ENCODE assay signal across 19 cellular contexts in the genomic region with DNA sequence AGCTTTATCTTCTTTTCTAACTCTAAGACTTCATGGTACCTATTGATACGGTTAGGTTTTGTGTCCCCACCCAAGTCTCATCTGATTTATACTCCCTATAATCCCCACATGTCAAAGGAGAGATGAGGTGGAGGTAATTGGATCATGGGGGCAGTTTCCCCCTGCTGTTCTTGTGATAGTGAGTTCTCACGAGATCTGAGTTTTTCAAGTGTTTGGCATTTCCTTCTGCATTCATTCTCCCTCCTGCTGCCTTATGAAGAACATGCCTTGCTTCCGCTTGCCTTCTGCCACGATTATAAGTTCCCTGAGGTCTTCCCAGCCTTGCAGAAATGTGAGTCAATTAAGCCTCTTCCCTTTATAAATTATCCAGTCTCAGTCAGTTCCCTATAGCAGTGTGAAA. TPM values are rescaled to one million over a fixed set of nuclear protein-coding genes. Genes with fewer than 3 reads are reported as not detected.
DNase-seq lines count a peak whose midpoint lies in the region; FAIRE-seq and TF ChIP-seq lines count a peak whose summit lies in the region.
"Had no signal": no experiment of that assay in that cellular context is flagged by ENCODE, and none has a peak within 500 bp of the region (broad histone marks: within the 10 kb centered on the region; RNA-seq: fewer than 3 reads in every experiment).

No MANE protein-coding gene starts in this region.

- peak overlapping the region in 2 of 3 experiments; percentile 18 to 33; a peak in 3 of 7 replicates for H3K27ac Mint-ChIP-seq in H9
- no peak overlapping the region for H3K27ac Mint-ChIP-seq in neural progenitor cell
- H3K27ac Mint-ChIP-seq in activated T-helper 2 cell treated with anti-CD3 and anti-CD28 coated beads, Interferon-gamma antibody, Interleukin-2, Interleukin-4, amounts not matched to agents 10 μg/mL and 5 μg/mL and 100 μg/mL, durations not matched to agents 14 hours and 24 hours and 36 hours: no peak overlapping the region
- H3K27ac Mint-ChIP-seq: CD4-positive, alpha-beta memory T cell; HFFc6 had no signal

- H3K36me3 Mint-ChIP-seq in H9 (ENCODE audit: insufficient read depth in 1 of 3, low read depth in 3 of 3): peaks cover 5 to 14% (median 8%) of the 10 kb centered on the region in 3 experiments
- H3K36me3 Mint-ChIP-seq in neural progenitor cell: no peaks in the 10 kb centered on the region
- H3K36me3 Mint-ChIP-seq in activated T-helper 2 cell treated with anti-CD3 and anti-CD28 coated beads, Interferon-gamma antibody, Interleukin-2, Interleukin-4, amounts not matched to agents 10 μg/mL and 5 μg/mL and 100 μg/mL, durations not matched to agents 14 hours and 24 hours and 36 hours (ENCODE audit: low read depth): no peaks in the 10 kb centered on the region

- H3K4me2 ChIP-seq in H9 (ENCODE audit: insufficient read depth, insufficient read length, low read length) (no peak overlapping the region), H1 (ENCODE audit: insufficient read depth in 1 of 2, low read depth in 2 of 2, low read length in 2 of 2) (no peak overlapping the region), neural progenitor cell (no peak overlapping the region)
- H3K4me2 ChIP-seq: A549 had no signal

- H3K23ac ChIP-seq in H9 (ENCODE audit: insufficient read length, low read depth, low read length) (no peak overlapping the region), H1 (ENCODE audit: insufficient read length) (no peak overlapping the region)

- peak; percentile 79 for FAIRE-seq in H1 (lab: Jason Lieb, UNC)
- FAIRE-seq: A549, GM12892 had no signal

- H4K20me1 ChIP-seq in H9 (ENCODE audit: control insufficient read depth, insufficient read depth, insufficient read length): no peaks in the 10 kb centered on the region
- H4K20me1 ChIP-seq in H1 (replicated peaks in 1 of 2; ENCODE audit: control insufficient read depth in 1 of 2, insufficient read depth in 2 of 2, low read length in 2 of 2): peaks cover 0 to 1% of the 10 kb centered on the region in 2 experiments
- no peaks in the 10 kb centered on the region for H4K20me1 ChIP-seq in neural progenitor cell (ENCODE audit: low read depth)

- H3K79me1 ChIP-seq in H9 (ENCODE audit: insufficient read depth, low read depth, low read length, poor library complexity, severe bottlenecking) (no peaks in the 10 kb centered on the region), H1 (ENCODE audit: low read depth, low read length) (no peaks in the 10 kb centered on the region)

- intact Hi-C loops in A673 (cut with micrococcal nuclease; ENCODE audit: unreplicated experiment): no loop called here
- intact Hi-C loops in activated T-helper 2 cell treated with anti-CD3 and anti-CD28 coated beads, Interferon-gamma antibody, Interleukin-2, Interleukin-4, amounts not matched to agents 10 μg/mL and 5 μg/mL and 100 μg/mL, durations not matched to agents 14 hours and 24 hours and 36 hours (cut with micrococcal nuclease): no loop called here

- peaks cover 20% of the 10 kb centered on the region for H3F3A ChIP-seq in neural progenitor cell (ENCODE audit: low read depth)

- H3K27ac ChIP-seq in A673 (ENCODE audit: low read depth, low read length, poor library complexity, severe bottlenecking) (no peak overlapping the region), H9 (ENCODE audit: insufficient read length, low read depth, low read length) (no peak overlapping the region), H1 (ENCODE audit: low read depth, low read length) (no peak overlapping the region), neural progenitor cell (no peak overlapping the region)
- H3K27ac ChIP-seq: A549 had no signal

- no peak overlapping the region for H3K4me3 Mint-ChIP-seq in H9
- no peak overlapping the region for H3K4me3 Mint-ChIP-seq in neural progenitor cell
- H3K4me3 Mint-ChIP-seq in activated T-helper 2 cell treated with anti-CD3 and anti-CD28 coated beads, Interferon-gamma antibody, Interleukin-2, Interleukin-4, amounts not matched to agents 10 μg/mL and 5 μg/mL and 100 μg/mL, durations not matched to agents 14 hours and 24 hours and 36 hours (ENCODE audit: low read depth): no peak overlapping the region
- H3K4me3 Mint-ChIP-seq: CD4-positive, alpha-beta memory T cell; HFFc6 had no signal

- no peak for TF ChIP-seq EP300 in H1 (IDR thresholded peaks at IDR 0.05; ENCODE audit: borderline replicate concordance in 1 of 2, low read depth in 2 of 2, low read length in 2 of 2)

- no CpG with 5 or more reads among the region's 4 CpGs for WGBS in H9 (ENCODE audit: extremely low coverage, insufficient read length, low lambda C conversion rate)
- WGBS in H1 (ENCODE audit: extremely low coverage in 1 of 2, insufficient coverage in 1 of 2, insufficient read length in 1 of 2, insufficient replicate concordance in 2 of 2, low coverage in 1 of 2, low lambda C conversion rate in 2 of 2, missing lambda C conversion rate in 1 of 2), 2 experiments: 65% methylated on average over 4 of the region's 4 CpGs; no CpG with 5 or more reads in 1 of the 2 experiments

- H3K9me3 Mint-ChIP-seq in H9: peaks cover 12% of the 10 kb centered on the region in 2 experiments
- peaks cover 7% of the 10 kb centered on the region for H3K9me3 Mint-ChIP-seq in neural progenitor cell
- H3K9me3 Mint-ChIP-seq in activated T-helper 2 cell treated with anti-CD3 and anti-CD28 coated beads, Interferon-gamma antibody, Interleukin-2, Interleukin-4, amounts not matched to agents 10 μg/mL and 5 μg/mL and 100 μg/mL, durations not matched to agents 14 hours and 24 hours and 36 hours: no peaks in the 10 kb centered on the region
- H3K9me3 Mint-ChIP-seq: HFFc6 had no signal

- TF ChIP-seq CTCF in A673 (conservative IDR thresholded peaks at IDR 0.05; ENCODE audit: low read depth, low read length): no peak
- TF ChIP-seq CTCF in H9 (conservative IDR thresholded peaks at IDR 0.05): no peak
- TF ChIP-seq CTCF in H1 (IDR thresholded peaks at IDR 0.05; ENCODE audit: control extremely low read depth in 1 of 3, insufficient read depth in 1 of 3, low read depth in 1 of 3, low read length in 3 of 3): no peak
- TF ChIP-seq CTCF in neural progenitor cell (IDR thresholded peaks at IDR 0.05): no peak

- H3K56ac ChIP-seq in H9 (ENCODE audit: insufficient read length, low read depth, low read length) (no peak overlapping the region), H1 (replicated peaks; ENCODE audit: insufficient read length, low read depth, low read length) (no peak overlapping the region)

- no peak overlapping the region for H2AK5ac ChIP-seq in H9 (ENCODE audit: insufficient read length, low read length)
- H2AK5ac ChIP-seq in H1 (ENCODE audit: low read depth, low read length): no peak overlapping the region

- H2BK20ac ChIP-seq in H9 (ENCODE audit: low read depth, low read length, poor library complexity, severe bottlenecking) (no peak overlapping the region), H1 (ENCODE audit: low read length) (no peak overlapping the region; the same call in 1 of the 2 replicates)

- H2BK120ac ChIP-seq in H9 (ENCODE audit: low read depth, low read length, poor library complexity, severe bottlenecking): no peak overlapping the region
- no peak overlapping the region for H2BK120ac ChIP-seq in H1 (replicated peaks; ENCODE audit: low read depth, low read length)

- TF ChIP-seq RAD21 in H1 (IDR thresholded peaks at IDR 0.05 in 1 of 2, conservative IDR thresholded peaks at IDR 0.05 in 1 of 2; ENCODE audit: low read depth in 2 of 2, low read length in 2 of 2): no peak

- H2BK5ac ChIP-seq in H9 (ENCODE audit: insufficient read length, low read length) (no peak overlapping the region), H1 (ENCODE audit: low read depth, low read length) (no peak overlapping the region)

- no peak overlapping the region for H4K8ac ChIP-seq in H9 (replicated peaks; ENCODE audit: insufficient read length, low read depth, low read length)
- H4K8ac ChIP-seq in H1 (ENCODE audit: extremely low read depth, insufficient read depth, low read length): no peak overlapping the region

- H4K5ac ChIP-seq in H9 (ENCODE audit: insufficient read length, low read depth, low read length) (no peak overlapping the region), H1 (ENCODE audit: insufficient read length, low read depth, low read length) (no peak overlapping the region)

- no peak overlapping the region for H2AFZ ChIP-seq in H9 (ENCODE audit: low read length)
- no peak overlapping the region for H2AFZ ChIP-seq in H1 (ENCODE audit: low read length)
- no peak overlapping the region for H2AFZ ChIP-seq in neural progenitor cell (replicated peaks)

- H3K4ac ChIP-seq in H9 (ENCODE audit: low read depth, low read length) (no peak overlapping the region), H1 (replicated peaks; ENCODE audit: insufficient read length, low read depth, low read length) (no peak overlapping the region)

- no TSS peak for BruUV-seq in A673 (replicated peaks; lab: Mats Ljungman, UMichigan)

- no peaks in the 10 kb centered on the region for H3K27me3 ChIP-seq in A673 (replicated peaks; ENCODE audit: insufficient read depth, low read depth, low read length, poor library complexity)
- no peaks in the 10 kb centered on the region for H3K27me3 ChIP-seq in H9 (ENCODE audit: insufficient read depth, low read length)
- H3K27me3 ChIP-seq in H1 (replicated peaks in 1 of 4; ENCODE audit: control insufficient read depth in 3 of 4, extremely low read depth in 1 of 4, insufficient read depth in 3 of 4, low read length in 3 of 4): peaks cover 0 to 23% (median 19%) of the 10 kb centered on the region in 4 experiments; a peak in 5 of 7 replicates
- peaks cover 23% of the 10 kb centered on the region for H3K27me3 ChIP-seq in neural progenitor cell

- H3K36me3 ChIP-seq in A673 (ENCODE audit: insufficient read depth, low read length, poor library complexity, severe bottlenecking): no peaks in the 10 kb centered on the region
- H3K36me3 ChIP-seq in H1 (ENCODE audit: control insufficient read depth in 2 of 4, insufficient read depth in 4 of 4, low read length in 3 of 4): no peaks in the 10 kb centered on the region
- no peaks in the 10 kb centered on the region for H3K36me3 ChIP-seq in neural progenitor cell
- H3K36me3 ChIP-seq: HAP-1 had no signal

- no peak overlapping the region for H3T11ph ChIP-seq in H9 (ENCODE audit: low read length)

- CTCF ChIA-PET in A673 (lab: Charles Lee) (no interaction called here), H1 (lab: Charles Lee; ENCODE audit: partially characterized antibody) (no interaction called here)

- POLR2A ChIA-PET in A673 (lab: Charles Lee; ENCODE audit: low non-redundant PET): no interaction called here
- POLR2A ChIA-PET in H1 (lab: Charles Lee; ENCODE audit: partially characterized antibody): no interaction called here

- no peak for TF ChIP-seq POLR2A in H1 (IDR thresholded peaks at IDR 0.05; ENCODE audit: control extremely low read depth in 1 of 2, low read depth in 2 of 2, low read length in 2 of 2)

- H3K27me3 Mint-ChIP-seq in H9 (ENCODE audit: low read depth) (peaks cover 25% of the 10 kb centered on the region), neural progenitor cell (ENCODE audit: insufficient read depth, low read depth) (peaks cover 24% of the 10 kb centered on the region)
- H3K27me3 Mint-ChIP-seq in activated T-helper 2 cell treated with anti-CD3 and anti-CD28 coated beads, Interferon-gamma antibody, Interleukin-2, Interleukin-4, amounts not matched to agents 10 μg/mL and 5 μg/mL and 100 μg/mL, durations not matched to agents 14 hours and 24 hours and 36 hours (ENCODE audit: low read depth): peaks cover 22% of the 10 kb centered on the region

- H2BK15ac ChIP-seq in H9 (ENCODE audit: low read depth, low read length): no peak overlapping the region
- no peak overlapping the region for H2BK15ac ChIP-seq in H1 (ENCODE audit: low read length)

- H3K9me3 ChIP-seq in A673 (ENCODE audit: low read depth, low read length, poor library complexity, severe bottlenecking): no peaks in the 10 kb centered on the region
- no peaks in the 10 kb centered on the region for H3K9me3 ChIP-seq in H9 (ENCODE audit: control insufficient read depth, low read depth, low read length)
- H3K9me3 ChIP-seq in H1 (ENCODE audit: insufficient read depth in 2 of 2, low read depth in 1 of 2, low read length in 1 of 2): peaks cover 3 to 5% of the 10 kb centered on the region in 2 experiments; a peak in 1 of 4 replicates
- H3K9me3 ChIP-seq in neural progenitor cell (ENCODE audit: low read depth): peaks cover 12% of the 10 kb centered on the region
- H3K9me3 ChIP-seq: A549, HAP-1 had no signal

- H3K14ac ChIP-seq in H9 (ENCODE audit: insufficient read depth, low read length): no peak overlapping the region
- H3K14ac ChIP-seq in H1 (ENCODE audit: insufficient read length): no peak overlapping the region

- H3K4me3 ChIP-seq in A673 (ENCODE audit: low read depth, low read length, poor library complexity, severe bottlenecking) (no peak overlapping the region), H1 (ENCODE audit: extremely low read depth in 1 of 4, insufficient read depth in 2 of 4, low read depth in 3 of 4, low read length in 4 of 4) (no peak overlapping the region), neural progenitor cell (no peak overlapping the region)
- H3K4me3 ChIP-seq: A549, HAP-1 had no signal

- H3K4me1 ChIP-seq in A673 (ENCODE audit: insufficient read depth, low read length, poor library complexity, severe bottlenecking): no peaks in the 10 kb centered on the region
- H3K4me1 ChIP-seq in H9 (ENCODE audit: insufficient read depth, low read length): peaks cover 24% of the 10 kb centered on the region
- peaks cover 10 to 34% (median 30%) of the 10 kb centered on the region in 4 experiments for H3K4me1 ChIP-seq in H1 (replicated peaks in 1 of 4; ENCODE audit: control insufficient read depth in 3 of 4, insufficient read depth in 4 of 4, low read length in 3 of 4)
- peaks cover 51% of the 10 kb centered on the region for H3K4me1 ChIP-seq in neural progenitor cell
- H3K4me1 ChIP-seq: A549 had no signal

- DNase-seq in A673 (ENCODE audit: low spot score) (peak; percentile 17), H9 (no peak), H1 (ENCODE audit: low read depth in 1 of 2, low spot score in 2 of 2) (no peak), neural progenitor cell (ENCODE audit: low spot score) (peak; percentile 18), NCI-H1105 (lab: John Stamatoyannopoulos, UW) (no peak), GDM1 (lab: John Stamatoyannopoulos, UW) (no peak)
- DNase-seq in activated T-helper 2 cell treated with anti-CD3 and anti-CD28 coated beads, Interferon-gamma antibody, Interleukin-2, Interleukin-4, amounts not matched to agents 10 μg/mL and 5 μg/mL and 100 μg/mL, durations not matched to agents 14 hours and 24 hours and 36 hours (ENCODE audit: low spot score): no peak
- DNase-seq: 8988T; C1 segment of cervical spinal cord; Calu3; CD4-positive, alpha-beta memory T cell; COR-L47; DMS53; DMS79 treated with DMSO at 0.1 percent for 48 hours; HFFc6 had no signal

- H3K23me2 ChIP-seq in H9 (ENCODE audit: insufficient read length, low read depth, low read length, poor library complexity, severe bottlenecking) (peaks cover 8% of the 10 kb centered on the region), H1 (ENCODE audit: low read depth, low read length) (peaks cover 8% of the 10 kb centered on the region)

- H3K9ac ChIP-seq in H9 (ENCODE audit: extremely low read depth, insufficient read length, low read length) (no peak overlapping the region), H1 (replicated peaks in 1 of 4; ENCODE audit: extremely low read depth in 1 of 4, low read depth in 3 of 4, low read length in 3 of 4) (no peak overlapping the region), neural progenitor cell (no peak overlapping the region)

- no peak overlapping the region for H2BK12ac ChIP-seq in H9 (ENCODE audit: insufficient read length, low read depth, low read length)
- H2BK12ac ChIP-seq in H1 (ENCODE audit: low read depth, low read length): no peak overlapping the region

- H3K79me2 ChIP-seq in H9 (ENCODE audit: insufficient read depth, low read length) (no peaks in the 10 kb centered on the region; the same call in 1 of the 2 replicates), H1 (ENCODE audit: control insufficient read depth in 1 of 2, insufficient read depth in 2 of 2, low read length in 2 of 2) (no peaks in the 10 kb centered on the region), neural progenitor cell (ENCODE audit: low read depth) (no peaks in the 10 kb centered on the region)

- H4K91ac ChIP-seq in H9 (ENCODE audit: insufficient read length, low read depth, low read length): no peak overlapping the region
- H4K91ac ChIP-seq in H1 (replicated peaks; ENCODE audit: insufficient read length, low read length): peak overlapping the region; percentile 23

- no peak overlapping the region for H3K18ac ChIP-seq in H9 (ENCODE audit: insufficient read length, low read depth, low read length)
- H3K18ac ChIP-seq in H1 (ENCODE audit: extremely low read depth, low read length): no peak overlapping the region

- H3K4me1 Mint-ChIP-seq in H9: peaks cover 69 to 71% of the 10 kb centered on the region in 2 experiments
- H3K4me1 Mint-ChIP-seq in neural progenitor cell: peaks cover 47% of the 10 kb centered on the region
- no peaks in the 10 kb centered on the region for H3K4me1 Mint-ChIP-seq in activated T-helper 2 cell treated with anti-CD3 and anti-CD28 coated beads, Interferon-gamma antibody, Interleukin-2, Interleukin-4, amounts not matched to agents 10 μg/mL and 5 μg/mL and 100 μg/mL, durations not matched to agents 14 hours and 24 hours and 36 hours (ENCODE audit: low read depth)
- H3K4me1 Mint-ChIP-seq: CD4-positive, alpha-beta memory T cell had no signal

RNA-seq across cellular contexts. Expression of a gene that starts 5.1 kb away (rescaled TPM):
- 7.3 and 9.1 TPM in 2 replicates for total RNA-seq in A673 (2021)
- 16.3 and 19.1 TPM in 2 replicates for total RNA-seq in H9 (2021)
- total RNA-seq in H1 (2021; fragmentation: NEBNext Ultra II Directional; extraction: Animal tissue kit (Norgen Biotek cat#: 25700)): 18.4 and 24.4 TPM in 2 replicates
- polyA plus RNA-seq in H1 (2011; rRNA removed): 7.2 and 7.6 TPM in 2 replicates
- polyA plus RNA-seq in H1 (2011; cell fraction: cytosol; rRNA removed): 7.3 TPM
- polyA plus RNA-seq in H1 (2011; cell fraction: nucleus; rRNA removed): 29.4 TPM
- 6.0 to 10.7 TPM (median 8.1 TPM) in 4 replicates for polyA plus RNA-seq in H1 (2012, experiment 1 of 2)
- polyA plus RNA-seq in H1 (2012, experiment 2 of 2): 0.50 TPM
- polyA plus RNA-seq in H1 (2013, experiment 1 of 2): 12.8 TPM
- polyA plus RNA-seq in H1 (2013, experiment 2 of 2): 9.8 TPM
- polyA minus RNA-seq in H1 (2011; rRNA and poly(A)+ RNA removed): 49.1 and 73.3 TPM in 2 replicates
- polyA minus RNA-seq in H1 (2011; cell fraction: cytosol; rRNA and poly(A)+ RNA removed): 17.4 TPM
- 137 TPM for polyA minus RNA-seq in H1 (2011; cell fraction: nucleus; rRNA and poly(A)+ RNA removed)
- 20.9 and 22.0 TPM in 2 replicates for total RNA-seq in neural progenitor cell (ENCODE audit: low replicate concordance)
- under 0.01 and 0.02 TPM in 2 replicates for total RNA-seq in activated T-helper 2 cell treated with anti-CD3 and anti-CD28 coated beads, Interferon-gamma antibody, Interleukin-2, Interleukin-4, amounts not matched to agents 10 μg/mL and 5 μg/mL and 100 μg/mL, durations not matched to agents 14 hours and 24 hours and 36 hours
- total RNA-seq: CD4-positive, alpha-beta memory T cell; G401 had no signal
- polyA plus RNA-seq: CD4-positive, alpha-beta memory T cell had no signal

Comparison
In these comparisons a context has a peak if more than half of its experiments do, and no peak if none do; other contexts are left out.
1. DNase-seq: peak in A673 (single experiment) and neural progenitor cell (single experiment); none in H9 (single experiment), H1 (0 of 2), NCI-H1105 (single experiment), GDM1 (single experiment) and activated T-helper 2 cell treated with anti-CD3 and anti-CD28 coated beads, Interferon-gamma antibody, Interleukin-2, Interleukin-4, amounts not matched to agents 10 μg/mL and 5 μg/mL and 100 μg/mL, durations not matched to agents 14 hours and 24 hours and 36 hours (single experiment).
2. H3K27ac Mint-ChIP-seq: peak in H9 (2 of 3); none in neural progenitor cell (single experiment) and activated T-helper 2 cell treated with anti-CD3 and anti-CD28 coated beads, Interferon-gamma antibody, Interleukin-2, Interleukin-4, amounts not matched to agents 10 μg/mL and 5 μg/mL and 100 μg/mL, durations not matched to agents 14 hours and 24 hours and 36 hours (single experiment).